Comparison of ENCODE assay signal across 16 cellular contexts in genomic region chr2:11499081-11499743, GRCh38. TPM values are rescaled to one million over a fixed set of nuclear protein-coding genes. Genes with fewer than 3 reads are reported as not detected.
A peak's percentile ranks its signal among the peaks of the same experiment; 100 is the strongest.
DNase-seq lines count a peak whose midpoint lies in the region; ATAC-seq and TF ChIP-seq lines count a peak whose summit lies in the region.
"Had no signal": no experiment of that assay in that cellular context is flagged by ENCODE, and none has a peak within 500 bp of the region (broad histone marks: within the 10 kb centered on the region; RNA-seq: fewer than 3 reads in every experiment).

No MANE protein-coding gene starts in this region.

- H3K36me3 ChIP-seq in heart right ventricle (no peaks in the 10 kb centered on the region), gastroesophageal sphincter (no peaks in the 10 kb centered on the region), vagina (no peaks in the 10 kb centered on the region), mammary epithelial cell (ENCODE audit: insufficient read depth, low read length) (no peaks in the 10 kb centered on the region)
- H3K36me3 ChIP-seq: adrenal gland, SJSA1 had no signal

- H3K4me1 ChIP-seq in heart right ventricle (peaks cover 0 to 39% (median 16%) of the 10 kb centered on the region in 9 donors), gastroesophageal sphincter (peaks cover 0 to 8% (median 3%) of the 10 kb centered on the region in 3 donors), vagina (peaks cover 32% of the 10 kb centered on the region), mammary epithelial cell (ENCODE audit: insufficient read depth, low read length) (peaks cover 4% of the 10 kb centered on the region)
- H3K4me1 ChIP-seq: SJSA1 had no signal

- no peaks in the 10 kb centered on the region for H3K27me3 Mint-ChIP-seq in neural crest cell (ENCODE audit: low read depth)

- DNase-seq in heart right ventricle (no peak), left ventricle myocardium superior (no peak), neural crest cell (ENCODE audit: low read depth, low spot score) (peak; percentile 61), vagina (ENCODE audit: extremely low spot score in 2 of 2) (no peak), mammary epithelial cell (no peak)
- DNase-seq in activated effector memory CD4-positive, alpha-beta T cell treated with anti-CD3 and anti-CD28 coated beads, Interleukin-2, amount 50 U/mL, for 16 hours = no peak
- DNase-seq: activated CD8-positive, alpha-beta memory T cell treated with anti-CD3 and anti-CD28 coated beads, Interleukin-2, amount 50 U/mL, for 48 hours; effector CD4-positive, alpha-beta T cell; NCI-H1048; NCI-H446 treated with DMSO at 0.1 percent for 48 hours had no signal

- no peaks in the 10 kb centered on the region for H3K79me2 ChIP-seq in mammary epithelial cell (ENCODE audit: insufficient read depth, low read length)

- no peak for TF ChIP-seq POLR2A in gastroesophageal sphincter (IDR thresholded peaks at IDR 0.05)
- TF ChIP-seq POLR2A in vagina (IDR thresholded peaks at IDR 0.05) = no peak

- H3K4me1 Mint-ChIP-seq in neural crest cell = peaks cover 76% of the 10 kb centered on the region

- no peaks in the 10 kb centered on the region for H4K20me1 ChIP-seq in mammary epithelial cell (ENCODE audit: insufficient read depth, low read length)

- H3K4me3 ChIP-seq in heart right ventricle (no peak overlapping the region), gastroesophageal sphincter (no peak overlapping the region), vagina (no peak overlapping the region), mammary epithelial cell (replicated peaks in 1 of 3; ENCODE audit: insufficient read depth in 1 of 3, low read depth in 2 of 3, low read length in 3 of 3) (no peak overlapping the region)
- H3K4me3 ChIP-seq: A549, adrenal gland, lung, SJSA1 had no signal

- no TSS peak for BruUV-seq in mammary epithelial cell (replicated peaks; lab: Mats Ljungman, UMichigan)

- intact Hi-C loops in heart right ventricle (cut with DNase I) (loop anchor here in 1 of 10 donors (5.0 kb wide), 1 partner anchor 58 kb away; no protein-coding TSS in a partner anchor), left ventricle myocardium superior (cut with micrococcal nuclease) (no loop called here), vagina (cut with DNase I) (no loop called here), mammary epithelial cell (cut with micrococcal nuclease) (no loop called here)

- peak overlapping the region; percentile 96 for H3K27ac Mint-ChIP-seq in neural crest cell (ENCODE audit: unreplicated experiment)

- H3K27ac ChIP-seq in heart right ventricle = peak overlapping the region in 7 of 10 donors; percentile 60 to 89 (median 82)
- H3K27ac ChIP-seq in gastroesophageal sphincter = peak overlapping the region in 3 of 4 donors; percentile 32 to 55 (median 54)
- H3K27ac ChIP-seq in vagina = peak overlapping the region; percentile 77
- no peak overlapping the region for H3K27ac ChIP-seq in mammary epithelial cell (ENCODE audit: insufficient read depth, low read depth, low read length)
- H3K27ac ChIP-seq: adrenal gland, SJSA1 had no signal

- dilution Hi-C loops in mammary epithelial cell (cut with HindIII; ENCODE audit: low sequenced_read_pairs) = no loop called here

- WGBS in heart right ventricle, 2 donors = 19 to 23% methylated on average over 4 of the region's 4 CpGs
- WGBS in gastroesophageal sphincter (ENCODE audit: low coverage in 1 of 2), 2 donors = 41 to 60% methylated on average over 2 to 4 of the region's 4 CpGs
- 70% methylated on average over 4 of the region's 4 CpGs for WGBS in mammary epithelial cell (ENCODE audit: low coverage, missing lambda C conversion rate)

- TF ChIP-seq EP300 in gastroesophageal sphincter (IDR thresholded peaks at IDR 0.05) = no peak

- in situ Hi-C loops in mammary epithelial cell (cut with MboI; ENCODE audit: low sequenced_read_pairs in 2 of 2) = no loop called here

- H3K9me3 ChIP-seq in heart right ventricle (peaks cover 0 to 13% (median 0%) of the 10 kb centered on the region in 11 donors), gastroesophageal sphincter (no peaks in the 10 kb centered on the region), vagina (no peaks in the 10 kb centered on the region), mammary epithelial cell (replicated peaks; ENCODE audit: insufficient read depth, low read length) (peaks cover 3% of the 10 kb centered on the region)
- H3K9me3 ChIP-seq: adrenal gland, SJSA1 had no signal

- TF ChIP-seq CTCF in heart right ventricle (IDR thresholded peaks at IDR 0.05) = no peak
- no peak for TF ChIP-seq CTCF in gastroesophageal sphincter (IDR thresholded peaks at IDR 0.05)
- TF ChIP-seq CTCF in neural crest cell (conservative IDR thresholded peaks at IDR 0.05) = no peak
- TF ChIP-seq CTCF in vagina (IDR thresholded peaks at IDR 0.05) = no peak
- no peak for TF ChIP-seq CTCF in mammary epithelial cell (conservative IDR thresholded peaks at IDR 0.05 in 1 of 2, IDR thresholded peaks at IDR 0.05 in 1 of 2; ENCODE audit: extremely low read depth in 1 of 2, insufficient read depth in 1 of 2, low read depth in 1 of 2, low read length in 2 of 2)

- no peak overlapping the region for H3K4me2 ChIP-seq in mammary epithelial cell (ENCODE audit: insufficient read depth, low read depth, low read length)

- peak overlapping the region; percentile 82 for H3K4me3 Mint-ChIP-seq in neural crest cell

- no peak overlapping the region for H3K9ac ChIP-seq in mammary epithelial cell (ENCODE audit: insufficient read depth, low read length)

- peaks cover 0 to 7% (median 0%) of the 10 kb centered on the region in 7 donors for H3K27me3 ChIP-seq in heart right ventricle
- peaks cover 23% of the 10 kb centered on the region for H3K27me3 ChIP-seq in gastroesophageal sphincter
- no peaks in the 10 kb centered on the region for H3K27me3 ChIP-seq in vagina
- peaks cover 9% of the 10 kb centered on the region for H3K27me3 ChIP-seq in mammary epithelial cell (ENCODE audit: insufficient read depth, low read length)
- H3K27me3 ChIP-seq: adrenal gland, SJSA1 had no signal

- ATAC-seq in heart right ventricle (peak in 1 of 8 donors; percentile 3), left ventricle myocardium superior (no peak), gastroesophageal sphincter (no peak), GM19328 (IDR thresholded peaks at IDR 0.05; ENCODE audit: unreplicated experiment) (no peak)

- H3K9me3 Mint-ChIP-seq in neural crest cell = peaks cover 8% of the 10 kb centered on the region

- H3K36me3 Mint-ChIP-seq in neural crest cell (ENCODE audit: low read depth) = peaks cover 16% of the 10 kb centered on the region

- H2AFZ ChIP-seq in mammary epithelial cell (ENCODE audit: low read depth, low read length) = no peak overlapping the region

- CTCF ChIA-PET in mammary epithelial cell (lab: Charles Lee; ENCODE audit: low non-redundant PET) = no interaction called here

RNA-seq across cellular contexts. Expression of gene E2F6, which starts 33.3 kb away (rescaled TPM):
- total RNA-seq in heart right ventricle (10 to 100 TPM; 11.3 to 18.6 (median 14.6) TPM), left ventricle myocardium superior (12.6 TPM), gastroesophageal sphincter (10 to 100 TPM; 15.6 to 20.1 (median 19.6) TPM), neural crest cell (28.5 and 28.9 TPM in 2 replicates), vagina (9.1 TPM), mammary epithelial cell (10 to 100 TPM in 1 of 2 donors, 1 to 10 TPM in 1; 9.3 to 13.5 TPM)
- polyA plus RNA-seq in heart right ventricle (10 to 100 TPM in 1 of 2 donors, 1 to 10 TPM in 1; 8.1 to 10.1 TPM), mammary epithelial cell (8.6 TPM)
- polyA minus RNA-seq in mammary epithelial cell = 9.6 TPM

RNA-seq across cellular contexts. Expression of gene GREB1, which starts 34.6 kb away (rescaled TPM):
- total RNA-seq in heart right ventricle (10 to 100 TPM in 2 of 10 donors, 1 to 10 TPM in 8; 5.2 to 15.6 (median 8.0) TPM), left ventricle myocardium superior (8.2 TPM), gastroesophageal sphincter (1 to 10 TPM; 3.1 to 8.8 (median 6.5) TPM), neural crest cell (132 and 143 TPM in 2 replicates), vagina (35.4 TPM), mammary epithelial cell (1 to 10 TPM; 2.1 to 2.2 TPM)
- polyA plus RNA-seq in heart right ventricle (1 to 10 TPM; 1.2 to 6.0 TPM), mammary epithelial cell (0.28 TPM)
- polyA minus RNA-seq in mammary epithelial cell = 1.7 TPM
- total RNA-seq: SJSA1 had no signal
